ENCODE assay signal across 1 cellular context in genomic region chr21:38913120-38913975, GRCh38.
TF ChIP-seq lines count a peak whose summit lies in the region.

No MANE protein-coding gene starts in this region.

TF ChIP-seq in K562, 482 proteins besides CTCF, POLR2A, EP300 and RAD21 (continued from another document):
- TF ChIP-seq CHD4 (IDR thresholded peaks at IDR 0.05; ENCODE audit: insufficient read depth, insufficient replicate concordance, low read depth, low read length, poor library complexity, severe bottlenecking): peak; percentile 43
- no peak for TF ChIP-seq ZNF347 (CRISPR knock-in tag; IDR thresholded peaks at IDR 0.05; ENCODE audit: low read depth)
- TF ChIP-seq HLTF (IDR thresholded peaks at IDR 0.05): peak; percentile 24; the same call in 1 of the 2 replicates
- TF ChIP-seq DMBX1 (CRISPR knock-in tag; IDR thresholded peaks at IDR 0.05; ENCODE audit: borderline replicate concordance): no peak
- TF ChIP-seq EHMT2 (IDR thresholded peaks at IDR 0.05): peak; percentile 48
- TF ChIP-seq, protein P1, sequence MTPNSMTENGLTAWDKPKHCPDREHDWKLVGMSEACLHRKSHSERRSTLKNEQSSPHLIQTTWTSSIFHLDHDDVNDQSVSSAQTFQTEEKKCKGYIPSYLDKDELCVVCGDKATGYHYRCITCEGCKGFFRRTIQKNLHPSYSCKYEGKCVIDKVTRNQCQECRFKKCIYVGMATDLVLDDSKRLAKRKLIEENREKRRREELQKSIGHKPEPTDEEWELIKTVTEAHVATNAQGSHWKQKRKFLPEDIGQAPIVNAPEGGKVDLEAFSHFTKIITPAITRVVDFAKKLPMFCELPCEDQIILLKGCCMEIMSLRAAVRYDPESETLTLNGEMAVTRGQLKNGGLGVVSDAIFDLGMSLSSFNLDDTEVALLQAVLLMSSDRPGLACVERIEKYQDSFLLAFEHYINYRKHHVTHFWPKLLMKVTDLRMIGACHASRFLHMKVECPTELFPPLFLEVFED (CRISPR knock-in tag; conservative IDR thresholded peaks at IDR 0.05): peak; percentile 53; the same call in 1 of the 2 replicates
- peak; percentile 79 for TF ChIP-seq ADNP (tag; IDR thresholded peaks at IDR 0.05)
- TF ChIP-seq, protein P2, sequence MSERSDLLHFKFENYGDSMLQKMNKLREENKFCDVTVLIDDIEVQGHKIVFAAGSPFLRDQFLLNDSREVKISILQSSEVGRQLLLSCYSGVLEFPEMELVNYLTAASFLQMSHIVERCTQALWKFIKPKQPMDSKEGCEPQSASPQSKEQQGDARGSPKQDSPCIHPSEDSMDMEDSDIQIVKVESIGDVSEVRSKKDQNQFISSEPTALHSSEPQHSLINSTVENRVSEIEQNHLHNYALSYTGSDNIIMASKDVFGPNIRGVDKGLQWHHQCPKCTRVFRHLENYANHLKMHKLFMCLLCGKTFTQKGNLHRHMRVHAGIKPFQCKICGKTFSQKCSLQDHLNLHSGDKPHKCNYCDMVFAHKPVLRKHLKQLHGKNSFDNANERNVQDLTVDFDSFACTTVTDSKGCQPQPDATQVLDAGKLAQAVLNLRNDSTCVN (CRISPR knock-in tag; IDR thresholded peaks at IDR 0.05): peak; percentile 93
- TF ChIP-seq ZBED1 (IDR thresholded peaks at IDR 0.05): no peak
- TF ChIP-seq FOXA3 (CRISPR knock-in tag; conservative IDR thresholded peaks at IDR 0.05 in 1 of 2, IDR thresholded peaks at IDR 0.05 in 1 of 2): no peak
- TF ChIP-seq, protein P3, sequence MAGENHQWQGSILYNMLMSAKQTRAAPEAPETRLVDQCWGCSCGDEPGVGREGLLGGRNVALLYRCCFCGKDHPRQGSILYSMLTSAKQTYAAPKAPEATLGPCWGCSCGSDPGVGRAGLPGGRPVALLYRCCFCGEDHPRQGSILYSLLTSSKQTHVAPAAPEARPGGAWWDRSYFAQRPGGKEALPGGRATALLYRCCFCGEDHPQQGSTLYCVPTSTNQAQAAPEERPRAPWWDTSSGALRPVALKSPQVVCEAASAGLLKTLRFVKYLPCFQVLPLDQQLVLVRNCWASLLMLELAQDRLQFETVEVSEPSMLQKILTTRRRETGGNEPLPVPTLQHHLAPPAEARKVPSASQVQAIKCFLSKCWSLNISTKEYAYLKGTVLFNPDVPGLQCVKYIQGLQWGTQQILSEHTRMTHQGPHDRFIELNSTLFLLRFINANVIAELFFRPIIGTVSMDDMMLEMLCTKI (IDR thresholded peaks at IDR 0.05; ENCODE audit: partially characterized antibody): no peak
- TF ChIP-seq BHLHE40 (IDR thresholded peaks at IDR 0.05; ENCODE audit: low read length): 0 out of 2 replicates have a peak, but pooled peaks have one; percentile 5
- TF ChIP-seq SMARCA5 (IDR thresholded peaks at IDR 0.05): peak; percentile 81
- TF ChIP-seq TSC22D4 (tag; IDR thresholded peaks at IDR 0.05): peak; percentile 84
- TF ChIP-seq, protein P4, sequence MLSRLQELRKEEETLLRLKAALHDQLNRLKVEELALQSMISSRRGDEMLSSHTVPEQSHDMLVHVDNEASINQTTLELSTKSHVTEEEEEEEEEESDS (CRISPR knock-in tag; IDR thresholded peaks at IDR 0.05): no peak
- TF ChIP-seq STAG1 (CRISPR knock-in tag; IDR thresholded peaks at IDR 0.05; ENCODE audit: borderline replicate concordance): no peak
- peak; percentile 59 for TF ChIP-seq NUFIP1 (IDR thresholded peaks at IDR 0.05; ENCODE audit: partially characterized antibody)
- no peak for TF ChIP-seq ATF7 (IDR thresholded peaks at IDR 0.05)
- no peak for TF ChIP-seq TBL1XR1 (IDR thresholded peaks at IDR 0.05; ENCODE audit: low read length in 2 of 2)
- peak in 1 of 2 experiments; percentile 60; a peak in 1 of 4 replicates for TF ChIP-seq CSDE1 (IDR thresholded peaks at IDR 0.05)
- no peak for TF ChIP-seq CBX2 (IDR thresholded peaks at IDR 0.05; ENCODE audit: insufficient read depth, low read length, poor library complexity, severe bottlenecking)
- TF ChIP-seq ELF4 (CRISPR knock-in tag; IDR thresholded peaks at IDR 0.05): peak; percentile 66; the same call in 1 of the 2 replicates
- TF ChIP-seq MXI1 (IDR thresholded peaks at IDR 0.05; ENCODE audit: low read depth, low read length): no peak
- TF ChIP-seq OTX1 (CRISPR knock-in tag; IDR thresholded peaks at IDR 0.05): peak; percentile 28; the same call in 1 of the 2 replicates
- no peak for TF ChIP-seq ETV5 (CRISPR knock-in tag; IDR thresholded peaks at IDR 0.05; ENCODE audit: low read depth)
- TF ChIP-seq RBM25 (IDR thresholded peaks at IDR 0.05; ENCODE audit: low read depth, low read length, severe bottlenecking): no peak
- TF ChIP-seq RBFOX2 (IDR thresholded peaks at IDR 0.05; ENCODE audit: low read depth, low read length): no peak
- no peak for TF ChIP-seq TEAD4 (IDR thresholded peaks at IDR 0.05; ENCODE audit: low read length)
- TF ChIP-seq TEAD4 (CRISPR knock-in tag; IDR thresholded peaks at IDR 0.05; ENCODE audit: borderline replicate concordance): no peak
- no peak for TF ChIP-seq USF2 (CRISPR knock-in tag; IDR thresholded peaks at IDR 0.05)
- no peak for TF ChIP-seq ZEB2 (IDR thresholded peaks at IDR 0.05)
- no peak for TF ChIP-seq PHF8 (IDR thresholded peaks at IDR 0.05; ENCODE audit: borderline replicate concordance, low read length)
- TF ChIP-seq ZNF518B (CRISPR knock-in tag; IDR thresholded peaks at IDR 0.05): no peak
- TF ChIP-seq NCOR1 (IDR thresholded peaks at IDR 0.05): 0 out of 2 replicates have a peak, but pooled peaks have one; percentile 20
- no peak for TF ChIP-seq CHCHD3 (CRISPR knock-in tag; IDR thresholded peaks at IDR 0.05)
- peak; percentile 44; the same call in 1 of the 2 replicates for TF ChIP-seq LARP7 (IDR thresholded peaks at IDR 0.05)
- peak; percentile 50; the same call in 1 of the 2 replicates for TF ChIP-seq DPF2 (IDR thresholded peaks at IDR 0.05)
- TF ChIP-seq ZNF717 (CRISPR knock-in tag; IDR thresholded peaks at IDR 0.05): no peak
- TF ChIP-seq TARDBP (IDR thresholded peaks at IDR 0.05): no peak
- 0 out of 2 replicates have a peak, but pooled peaks have one; percentile 26 for TF ChIP-seq CBX1 (IDR thresholded peaks at IDR 0.05; ENCODE audit: low read depth)
- TF ChIP-seq ZNF239 (CRISPR knock-in tag; IDR thresholded peaks at IDR 0.05): no peak
- TF ChIP-seq, protein P5, sequence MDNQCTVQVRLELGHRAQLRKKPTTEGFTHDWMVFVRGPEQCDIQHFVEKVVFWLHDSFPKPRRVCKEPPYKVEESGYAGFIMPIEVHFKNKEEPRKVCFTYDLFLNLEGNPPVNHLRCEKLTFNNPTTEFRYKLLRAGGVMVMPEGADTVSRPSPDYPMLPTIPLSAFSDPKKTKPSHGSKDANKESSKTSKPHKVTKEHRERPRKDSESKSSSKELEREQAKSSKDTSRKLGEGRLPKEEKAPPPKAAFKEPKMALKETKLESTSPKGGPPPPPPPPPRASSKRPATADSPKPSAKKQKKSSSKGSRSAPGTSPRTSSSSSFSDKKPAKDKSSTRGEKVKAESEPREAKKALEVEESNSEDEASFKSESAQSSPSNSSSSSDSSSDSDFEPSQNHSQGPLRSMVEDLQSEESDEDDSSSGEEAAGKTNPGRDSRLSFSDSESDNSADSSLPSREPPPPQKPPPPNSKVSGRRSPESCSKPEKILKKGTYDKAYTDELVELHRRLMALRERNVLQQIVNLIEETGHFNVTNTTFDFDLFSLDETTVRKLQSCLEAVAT (IDR thresholded peaks at IDR 0.05): peak; percentile 28 to 80; a peak in 3 of 4 replicates
- TF ChIP-seq, protein P6, sequence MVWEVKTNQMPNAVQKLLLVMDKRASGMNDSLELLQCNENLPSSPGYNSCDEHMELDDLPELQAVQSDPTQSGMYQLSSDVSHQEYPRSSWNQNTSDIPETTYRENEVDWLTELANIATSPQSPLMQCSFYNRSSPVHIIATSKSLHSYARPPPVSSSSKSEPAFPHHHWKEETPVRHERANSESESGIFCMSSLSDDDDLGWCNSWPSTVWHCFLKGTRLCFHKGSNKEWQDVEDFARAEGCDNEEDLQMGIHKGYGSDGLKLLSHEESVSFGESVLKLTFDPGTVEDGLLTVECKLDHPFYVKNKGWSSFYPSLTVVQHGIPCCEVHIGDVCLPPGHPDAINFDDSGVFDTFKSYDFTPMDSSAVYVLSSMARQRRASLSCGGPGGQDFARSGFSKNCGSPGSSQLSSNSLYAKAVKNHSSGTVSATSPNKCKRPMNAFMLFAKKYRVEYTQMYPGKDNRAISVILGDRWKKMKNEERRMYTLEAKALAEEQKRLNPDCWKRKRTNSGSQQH (CRISPR knock-in tag; IDR thresholded peaks at IDR 0.05): peak; percentile 61; the same call in 1 of the 2 replicates
- TF ChIP-seq MED1 (CRISPR knock-in tag; IDR thresholded peaks at IDR 0.05; ENCODE audit: borderline replicate concordance): no peak
- TF ChIP-seq ARID1B (IDR thresholded peaks at IDR 0.05): peak; percentile 18; the same call in 1 of the 2 replicates
- peak; percentile 74 for TF ChIP-seq PHF20 (IDR thresholded peaks at IDR 0.05; ENCODE audit: partially characterized antibody)
- TF ChIP-seq TCF3 (CRISPR knock-in tag; IDR thresholded peaks at IDR 0.05): no peak
- TF ChIP-seq FOXJ2 (tag; IDR thresholded peaks at IDR 0.05): no peak
TF ChIP-seq in K562: peak in this region for 29.
